19 cellular contexts compared by ENCODE assay signal in the genomic region with DNA sequence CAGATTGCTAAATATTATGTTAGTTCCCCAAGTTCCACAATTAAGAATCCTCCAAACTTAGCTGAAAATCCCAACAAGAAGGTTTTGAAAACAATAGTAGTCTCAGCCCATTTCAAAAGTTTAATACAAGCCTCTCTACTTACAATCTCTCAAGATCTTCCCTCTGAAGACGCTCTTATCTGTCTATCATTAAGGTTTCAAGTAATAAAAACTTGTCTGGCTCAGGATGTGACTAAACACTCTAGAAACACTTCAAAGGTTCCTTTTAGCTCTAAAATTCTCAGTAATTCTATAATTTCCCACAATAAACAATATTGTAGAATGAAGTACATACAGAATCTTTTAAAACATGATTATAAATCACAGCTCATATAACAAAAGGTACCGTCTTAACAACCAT. TPM values are rescaled to one million over a fixed set of nuclear protein-coding genes. Genes with fewer than 3 reads are reported as not detected.
DNase-seq lines count a peak whose midpoint lies in the region; ATAC-seq and TF ChIP-seq lines count a peak whose summit lies in the region.
"Had no signal": no experiment of that assay in that cellular context is flagged by ENCODE, and none has a peak within 500 bp of the region (broad histone marks: within the 10 kb centered on the region; RNA-seq: fewer than 3 reads in every experiment).

No MANE protein-coding gene starts in this region.

- peaks cover 16% of the 10 kb centered on the region for H3K36me3 Mint-ChIP-seq in activated CD4-positive, alpha-beta T cell treated with anti-CD3 and anti-CD28 coated beads for 36 hours (ENCODE audit: low read depth)
- H3K36me3 Mint-ChIP-seq in stimulated activated naive CD8-positive, alpha-beta T cell treated with anti-CD3 and anti-CD28 coated beads, Interleukin-15, Interleukin-2, amounts not matched to agents 100 ng/mL and 50 ng/mL, for 24 hours (ENCODE audit: low read depth): peaks cover 20% of the 10 kb centered on the region
- H3K36me3 Mint-ChIP-seq in activated T-helper 17 cell treated with anti-CD3 and anti-CD28 coated beads, Interleukin-2, amount 50 U/mL, for 72 hours (ENCODE audit: low read depth): peaks cover 5% of the 10 kb centered on the region
- peaks cover 4% of the 10 kb centered on the region for H3K36me3 Mint-ChIP-seq in Calu3 (ENCODE audit: insufficient read depth, unreplicated experiment)

- H3K27ac Mint-ChIP-seq in activated CD4-positive, alpha-beta T cell treated with anti-CD3 and anti-CD28 coated beads for 36 hours: peak overlapping the region; percentile 28
- H3K27ac Mint-ChIP-seq in stimulated activated naive CD8-positive, alpha-beta T cell treated with anti-CD3 and anti-CD28 coated beads, Interleukin-15, Interleukin-2, amounts not matched to agents 100 ng/mL and 50 ng/mL, for 24 hours: peak overlapping the region; percentile 1
- peak overlapping the region; percentile 5 for H3K27ac Mint-ChIP-seq in activated T-helper 17 cell treated with anti-CD3 and anti-CD28 coated beads, Interleukin-2, amount 50 U/mL, for 72 hours
- no peak overlapping the region for H3K27ac Mint-ChIP-seq in Calu3 (ENCODE audit: unreplicated experiment)

- H3K36me3 ChIP-seq in H7 (replicated peaks; ENCODE audit: control insufficient read depth, insufficient read depth, low read length): no peaks in the 10 kb centered on the region

- H3K9me3 Mint-ChIP-seq in activated CD4-positive, alpha-beta T cell treated with anti-CD3 and anti-CD28 coated beads for 36 hours (ENCODE audit: low read depth): no peaks in the 10 kb centered on the region
- no peaks in the 10 kb centered on the region for H3K9me3 Mint-ChIP-seq in stimulated activated naive CD8-positive, alpha-beta T cell treated with anti-CD3 and anti-CD28 coated beads, Interleukin-15, Interleukin-2, amounts not matched to agents 100 ng/mL and 50 ng/mL, for 24 hours
- H3K9me3 Mint-ChIP-seq in activated T-helper 17 cell treated with anti-CD3 and anti-CD28 coated beads, Interleukin-2, amount 50 U/mL, for 72 hours: no peaks in the 10 kb centered on the region
- H3K9me3 Mint-ChIP-seq in Calu3 (ENCODE audit: low read depth, unreplicated experiment): no peaks in the 10 kb centered on the region

- POLR2A ChIA-PET in activated CD4-positive, alpha-beta T cell treated with anti-CD3 and anti-CD28 coated beads for 36 hours (lab: Charles Lee): no interaction called here

- no peak for TF ChIP-seq CTCF in Calu3 (IDR thresholded peaks at IDR 0.05; ENCODE audit: unreplicated experiment)

- H3K27me3 Mint-ChIP-seq in activated CD4-positive, alpha-beta T cell treated with anti-CD3 and anti-CD28 coated beads for 36 hours: no peaks in the 10 kb centered on the region
- no peaks in the 10 kb centered on the region for H3K27me3 Mint-ChIP-seq in stimulated activated naive CD8-positive, alpha-beta T cell treated with anti-CD3 and anti-CD28 coated beads, Interleukin-15, Interleukin-2, amounts not matched to agents 100 ng/mL and 50 ng/mL, for 24 hours
- no peaks in the 10 kb centered on the region for H3K27me3 Mint-ChIP-seq in activated T-helper 17 cell treated with anti-CD3 and anti-CD28 coated beads, Interleukin-2, amount 50 U/mL, for 72 hours
- H3K27me3 Mint-ChIP-seq in Calu3 (ENCODE audit: unreplicated experiment): no peaks in the 10 kb centered on the region

- no peak overlapping the region for H3K4me3 ChIP-seq in H7 (ENCODE audit: insufficient read depth, low read depth, low read length)
- H3K4me3 ChIP-seq: PC-9 had no signal

- DNase-seq in activated CD4-positive, alpha-beta T cell treated with anti-CD3 and anti-CD28 coated beads for 36 hours: no peak
- no peak for DNase-seq in activated CD4-positive, alpha-beta T cell treated with anti-CD3 and anti-CD28 coated beads for 48 hours
- DNase-seq in stimulated activated naive CD8-positive, alpha-beta T cell treated with anti-CD3 and anti-CD28 coated beads, Interleukin-15, Interleukin-2, amounts not matched to agents 100 U/mL and 50 U/mL, for 24 hours: no peak
- DNase-seq in H7 (no peak), superior temporal gyrus (ENCODE audit: extremely low spot score) (no peak), Calu3 (no peak)
- DNase-seq: AML-193, C1 segment of cervical spinal cord, NCI-H1092, NCI-H146, NCI-H2029, NCI-H226, NCI-H510A treated with DMSO at 0.1 percent for 48 hours, NCI-H748 treated with DMSO at 0.1 percent for 48 hours, PC-9, RPMI8226, SHP77 had no signal

- peak; percentile 33 for ATAC-seq in activated CD4-positive, alpha-beta T cell treated with anti-CD3 and anti-CD28 coated beads for 36 hours
- no peak for ATAC-seq in stimulated activated naive CD8-positive, alpha-beta T cell treated with anti-CD3 and anti-CD28 coated beads, Interleukin-15, Interleukin-2, amounts not matched to agents 100 U/mL and 50 U/mL, for 24 hours
- no peak for ATAC-seq in activated T-helper 17 cell treated with anti-CD3 and anti-CD28 coated beads, Interleukin-2, amount 50 U/mL, for 72 hours (replicated peaks)

- H3K4me3 Mint-ChIP-seq in activated CD4-positive, alpha-beta T cell treated with anti-CD3 and anti-CD28 coated beads for 36 hours: no peak overlapping the region
- no peak overlapping the region for H3K4me3 Mint-ChIP-seq in stimulated activated naive CD8-positive, alpha-beta T cell treated with anti-CD3 and anti-CD28 coated beads, Interleukin-15, Interleukin-2, amounts not matched to agents 100 ng/mL and 50 ng/mL, for 24 hours
- H3K4me3 Mint-ChIP-seq in activated T-helper 17 cell treated with anti-CD3 and anti-CD28 coated beads, Interleukin-2, amount 50 U/mL, for 72 hours: no peak overlapping the region
- H3K4me3 Mint-ChIP-seq in Calu3 (ENCODE audit: low read depth, unreplicated experiment): no peak overlapping the region

- H3K4me1 Mint-ChIP-seq in activated CD4-positive, alpha-beta T cell treated with anti-CD3 and anti-CD28 coated beads for 36 hours: peaks cover 39% of the 10 kb centered on the region
- H3K4me1 Mint-ChIP-seq in stimulated activated naive CD8-positive, alpha-beta T cell treated with anti-CD3 and anti-CD28 coated beads, Interleukin-15, Interleukin-2, amounts not matched to agents 100 ng/mL and 50 ng/mL, for 24 hours (ENCODE audit: low read depth): peaks cover 52% of the 10 kb centered on the region
- H3K4me1 Mint-ChIP-seq in activated T-helper 17 cell treated with anti-CD3 and anti-CD28 coated beads, Interleukin-2, amount 50 U/mL, for 72 hours: peaks cover 18% of the 10 kb centered on the region
- H3K4me1 Mint-ChIP-seq in Calu3 (ENCODE audit: low read depth, unreplicated experiment): no peaks in the 10 kb centered on the region

- H3K27me3 ChIP-seq in H7 (ENCODE audit: control insufficient read depth, insufficient read depth, low read length): no peaks in the 10 kb centered on the region

- CTCF ChIA-PET in activated CD4-positive, alpha-beta T cell treated with anti-CD3 and anti-CD28 coated beads for 36 hours (lab: Charles Lee): interaction anchor here (1.0 to 1.2 kb wide), 3 partner anchors 9 to 110 kb away, joined by 3 read pairs; no protein-coding TSS in a partner anchor
- CTCF ChIA-PET in Calu3 (lab: Charles Lee): no interaction called here

- no TSS peak for BruUV-seq in Calu3 (replicated peaks; lab: Mats Ljungman, UMichigan)

- intact Hi-C loops in activated CD4-positive, alpha-beta T cell treated with anti-CD3 and anti-CD28 coated beads for 36 hours (cut with DNase I, micrococcal nuclease): no loop called here
- intact Hi-C loops in Calu3 (cut with micrococcal nuclease; ENCODE audit: unreplicated experiment): no loop called here

RNA-seq across cellular contexts. Expression of a gene that starts 16.3 kb away (rescaled TPM):
- total RNA-seq in activated CD4-positive, alpha-beta T cell treated with anti-CD3 and anti-CD28 coated beads for 36 hours: 10 to 100 TPM; 32.8 to 34.4 TPM
- total RNA-seq in activated T-helper 17 cell treated with anti-CD3 and anti-CD28 coated beads, Interleukin-2, amount 50 U/mL, for 72 hours: 10 to 100 TPM; 31.7 to 32.9 TPM
- 1.8 and 5.6 TPM in 2 replicates for total RNA-seq in H7 (2014; rRNA removed; shearing (Covaris generic))
- total RNA-seq in Calu3 (2022): 18.0 and 18.9 TPM in 2 replicates
